ENCODE assay signal across 18 cellular contexts in genomic region chr1:233655433-233655844, GRCh38. TPM values are rescaled to one million over a fixed set of nuclear protein-coding genes. Genes with fewer than 3 reads are reported as not detected.
"Had no signal": no experiment of that assay in that cellular context is flagged by ENCODE, and none has a peak within 500 bp of the region (broad histone marks: within the 10 kb centered on the region; RNA-seq: fewer than 3 reads in every experiment).

No MANE protein-coding gene starts in this region.

- DNase-seq: activated CD4-positive, alpha-beta T cell treated with anti-CD3 and anti-CD28 coated beads for 1 hour; activated CD4-positive, alpha-beta T cell treated with anti-CD3 and anti-CD28 coated beads, Interleukin-2, amount 50 U/mL, for 48 hours; activated CD8-positive, alpha-beta memory T cell treated with anti-CD3 and anti-CD28 coated beads, Interleukin-2, amount 10 ng/mL, durations not matched to agents 7 days and 5 days; activated effector memory CD4-positive, alpha-beta T cell treated with Interleukin-2 at 50 U/mL for 16 hours; activated T-cell treated with anti-CD3 and anti-CD28 coated beads, Interleukin-2, amount 50 U/mL, for 24 hours; cerebellar nuclear complex; dermis blood vessel endothelial cell; endodermal cell; left cardiac atrium; nephron progenitor cell; stimulated activated CD4-positive, alpha-beta T cell treated with anti-CD3 and anti-CD28 coated beads, Interleukin-4, amount 100 ng/mL, for 1 hour; stimulated activated CD8-positive, alpha-beta memory T cell treated with anti-CD3 and anti-CD28 coated beads, Interleukin-4, amount 100 ng/mL, for 48 hours; stimulated activated naive CD8-positive, alpha-beta T cell treated with anti-CD3 and anti-CD28 coated beads, Interleukin-15, Interleukin-2, amounts not matched to agents 100 U/mL and 50 U/mL, for 24 hours; T-helper 2 cell had no signal

- H3K9me3 ChIP-seq: vagina had no signal

- H3K27ac Mint-ChIP-seq: activated CD8-positive, alpha-beta memory T cell treated with anti-CD3 and anti-CD28 coated beads, Interleukin-2, amount 10 ng/mL, durations not matched to agents 7 days and 5 days; activated naive CD4-positive, alpha-beta T cell treated with anti-CD3 and anti-CD28 coated beads, Interleukin-2, amount 50 U/mL, for 24 hours; activated T-cell treated with anti-CD3 and anti-CD28 coated beads, Interleukin-2, amount 50 U/mL, for 24 hours; brain; endodermal cell; nephron progenitor cell had no signal

- H3K36me3 ChIP-seq: vagina had no signal

- ATAC-seq: activated CD8-positive, alpha-beta memory T cell treated with anti-CD3 and anti-CD28 coated beads, Interleukin-2, amount 10 ng/mL, durations not matched to agents 7 days and 5 days; stimulated activated naive CD8-positive, alpha-beta T cell treated with anti-CD3 and anti-CD28 coated beads, Interleukin-15, Interleukin-2, amounts not matched to agents 100 U/mL and 50 U/mL, for 24 hours had no signal

- H3K36me3 Mint-ChIP-seq: activated CD8-positive, alpha-beta memory T cell treated with anti-CD3 and anti-CD28 coated beads, Interleukin-2, amount 10 ng/mL, durations not matched to agents 7 days and 5 days; activated naive CD4-positive, alpha-beta T cell treated with anti-CD3 and anti-CD28 coated beads, Interleukin-2, amount 50 U/mL, for 24 hours; brain had no signal

- H3K9me3 Mint-ChIP-seq: activated naive CD4-positive, alpha-beta T cell treated with anti-CD3 and anti-CD28 coated beads, Interleukin-2, amount 50 U/mL, for 24 hours; activated T-cell treated with anti-CD3 and anti-CD28 coated beads, Interleukin-2, amount 50 U/mL, for 24 hours; brain; endodermal cell; nephron progenitor cell had no signal

- H3K27me3 ChIP-seq: vagina had no signal

- H3K4me3 Mint-ChIP-seq: activated CD8-positive, alpha-beta memory T cell treated with anti-CD3 and anti-CD28 coated beads, Interleukin-2, amount 10 ng/mL, durations not matched to agents 7 days and 5 days; activated naive CD4-positive, alpha-beta T cell treated with anti-CD3 and anti-CD28 coated beads, Interleukin-2, amount 50 U/mL, for 24 hours; activated T-cell treated with anti-CD3 and anti-CD28 coated beads, Interleukin-2, amount 50 U/mL, for 24 hours; brain; endodermal cell; nephron progenitor cell had no signal

- H3K27ac ChIP-seq: vagina had no signal

- H3K4me1 ChIP-seq: vagina had no signal

- H3K4me3 ChIP-seq: vagina had no signal

- H3K4me1 Mint-ChIP-seq: activated CD8-positive, alpha-beta memory T cell treated with anti-CD3 and anti-CD28 coated beads, Interleukin-2, amount 10 ng/mL, durations not matched to agents 7 days and 5 days; activated naive CD4-positive, alpha-beta T cell treated with anti-CD3 and anti-CD28 coated beads, Interleukin-2, amount 50 U/mL, for 24 hours; brain had no signal

RNA-seq across cellular contexts. Expression of gene KCNK1, which starts 41.5 kb away (rescaled TPM):
- total RNA-seq: osteocyte had no signal
